Comparison of ENCODE assay signal across 8 cellular contexts in the genomic region with DNA sequence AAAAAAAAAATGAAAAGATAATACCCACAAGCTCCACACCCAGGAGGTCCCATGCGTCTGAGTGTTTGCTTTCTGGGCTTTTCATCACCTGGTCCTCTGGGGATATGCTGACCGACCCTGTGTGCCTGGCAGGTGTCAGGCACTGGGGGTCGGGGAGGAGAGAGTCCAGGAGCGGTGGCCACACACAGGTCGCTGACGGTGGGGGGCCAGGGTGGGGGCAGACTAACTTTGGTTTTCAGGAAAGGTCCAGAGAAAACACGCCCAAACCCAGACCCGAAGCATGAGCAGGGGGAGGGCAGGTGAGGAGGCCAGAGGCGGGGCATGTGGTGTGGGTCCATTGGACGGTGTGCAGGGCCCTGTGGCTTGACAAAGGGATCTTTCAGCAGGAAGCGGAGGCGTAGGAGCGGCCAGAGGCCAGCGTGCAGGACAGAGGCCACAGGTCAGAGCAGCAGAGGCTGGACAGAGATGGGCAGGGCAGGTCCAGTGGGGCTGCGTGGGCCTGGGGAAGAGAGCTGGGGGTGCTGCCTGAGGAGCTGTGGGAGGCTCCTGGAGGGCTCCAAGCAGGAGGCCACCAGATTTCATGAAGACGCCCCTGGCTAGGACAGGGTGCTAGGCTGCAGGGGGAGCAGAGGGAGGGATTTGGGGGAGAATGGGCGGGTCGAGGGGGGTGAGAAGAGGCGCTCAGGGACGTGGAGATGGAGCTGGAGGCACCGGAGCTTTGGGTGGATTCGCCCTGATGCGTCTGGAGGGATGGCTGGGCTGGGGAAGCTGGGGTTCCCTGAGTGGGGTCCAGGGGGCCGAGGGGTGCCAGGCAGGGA. TPM values are rescaled to one million over a fixed set of nuclear protein-coding genes. Genes with fewer than 3 reads are reported as not detected.
DNase-seq lines count a peak whose midpoint lies in the region; ATAC-seq and TF ChIP-seq lines count a peak whose summit lies in the region.
"Had no signal": no experiment of that assay in that cellular context is flagged by ENCODE, and none has a peak within 500 bp of the region (broad histone marks: within the 10 kb centered on the region; RNA-seq: fewer than 3 reads in every experiment).

No MANE protein-coding gene starts in this region.

- no peak overlapping the region for H3K27ac ChIP-seq in esophagus squamous epithelium

- TF ChIP-seq POLR2A in esophagus squamous epithelium (IDR thresholded peaks at IDR 0.05), result no peak

- H3K27ac Mint-ChIP-seq in IgD-negative memory B cell, result peak overlapping the region in 2 of 3 donors; percentile 47 to 60

- ATAC-seq in GM21737 (IDR thresholded peaks at IDR 0.05; ENCODE audit: unreplicated experiment), result no peak

- peak overlapping the region; percentile 69 to 91 (median 77) for H3K4me3 Mint-ChIP-seq in IgD-negative memory B cell

- peak overlapping the region in 3 of 4 donors; percentile 32 to 78 (median 55) for H3K4me3 ChIP-seq in esophagus squamous epithelium

- in situ Hi-C loops in ACHN (cut with HindIII; ENCODE audit: low pct_ligation_motif_present, low pct_unique_long_range_greater_than_20kb, low sequenced_read_pairs), result no loop called here
- in situ Hi-C loops in GM13977 (cut with MboI; ENCODE audit: low pct_unique_long_range_greater_than_20kb, low sequenced_read_pairs, unreplicated experiment), result no loop called here

- TF ChIP-seq CTCF in esophagus squamous epithelium (IDR thresholded peaks at IDR 0.05) (no peak), GM13977 (IDR thresholded peaks at IDR 0.05; ENCODE audit: extremely low read depth, insufficient read depth, missing control alignments) (no peak)

- H3K9me3 ChIP-seq in esophagus squamous epithelium, result no peaks in the 10 kb centered on the region

- peaks cover 0 to 6% (median 4%) of the 10 kb centered on the region in 3 donors for H3K4me1 Mint-ChIP-seq in IgD-negative memory B cell

- peaks cover 23 to 48% (median 26%) of the 10 kb centered on the region in 3 donors for H3K4me1 ChIP-seq in esophagus squamous epithelium

- H3K27me3 Mint-ChIP-seq in IgD-negative memory B cell, result peaks cover 17% of the 10 kb centered on the region

- DNase-seq in ACHN (peak; percentile 9), esophagus squamous epithelium (lab: John Stamatoyannopoulos, UW) (no peak), GM13977 (ENCODE audit: low spot score) (no peak), NCI-H82 treated with DMSO at 0.1 percent for 48 hours (lab: John Stamatoyannopoulos, UW; ENCODE audit: unreplicated experiment) (no peak)

- intact Hi-C loops in esophagus squamous epithelium (cut with DNase I), result no loop called here

- peaks cover 0 to 23% (median 9%) of the 10 kb centered on the region in 3 donors for H3K36me3 ChIP-seq in esophagus squamous epithelium

- 7 to 9% methylated on average over 15 to 16 of the region's 24 CpGs for WGBS in esophagus squamous epithelium, 2 donors

- no peaks in the 10 kb centered on the region for H3K9me3 Mint-ChIP-seq in IgD-negative memory B cell

- peaks cover 9 to 68% (median 30%) of the 10 kb centered on the region in 4 donors for H3K27me3 ChIP-seq in esophagus squamous epithelium

- no peaks in the 10 kb centered on the region for H3K36me3 Mint-ChIP-seq in IgD-negative memory B cell

RNA-seq across cellular contexts. Expression of a gene that starts 15.8 kb away (rescaled TPM):
- polyA plus RNA-seq in IgD-negative memory B cell, result not detected
- total RNA-seq in esophagus squamous epithelium, result 10 to 100 TPM; 11.8 to 25.3 (median 12.3) TPM
- total RNA-seq: mononuclear cell, NCI-H460 had no signal

RNA-seq across cellular contexts. Expression of a gene that starts 38.4 kb away (rescaled TPM):
- polyA plus RNA-seq in IgD-negative memory B cell, result 0.05 TPM
- total RNA-seq in esophagus squamous epithelium, result 10 to 100 TPM; 20.0 to 35.8 (median 32.0) TPM

RNA-seq across cellular contexts. Expression of a gene that starts 45.0 kb away (rescaled TPM):
- 191 TPM for polyA plus RNA-seq in IgD-negative memory B cell
- total RNA-seq in esophagus squamous epithelium, result 10 to 100 TPM in 2 of 4 donors, 1 to 10 TPM in 2; 7.2 to 44.3 (median 10.3) TPM

RNA-seq across cellular contexts. Expression of a gene that starts 57.6 kb away (rescaled TPM):
- 7.9 TPM for polyA plus RNA-seq in IgD-negative memory B cell
- total RNA-seq in esophagus squamous epithelium, result 10 to 100 TPM in 3 of 4 donors, 1 to 10 TPM in 1; 6.9 to 19.6 (median 14.7) TPM

RNA-seq across cellular contexts. Expression of a gene that starts 58.4 kb away (rescaled TPM):
- polyA plus RNA-seq in IgD-negative memory B cell, result not detected
- total RNA-seq in esophagus squamous epithelium, result 10 to 100 TPM; 15.1 to 16.2 (median 15.3) TPM
